20 cellular contexts compared by ENCODE assay signal in the genomic region with DNA sequence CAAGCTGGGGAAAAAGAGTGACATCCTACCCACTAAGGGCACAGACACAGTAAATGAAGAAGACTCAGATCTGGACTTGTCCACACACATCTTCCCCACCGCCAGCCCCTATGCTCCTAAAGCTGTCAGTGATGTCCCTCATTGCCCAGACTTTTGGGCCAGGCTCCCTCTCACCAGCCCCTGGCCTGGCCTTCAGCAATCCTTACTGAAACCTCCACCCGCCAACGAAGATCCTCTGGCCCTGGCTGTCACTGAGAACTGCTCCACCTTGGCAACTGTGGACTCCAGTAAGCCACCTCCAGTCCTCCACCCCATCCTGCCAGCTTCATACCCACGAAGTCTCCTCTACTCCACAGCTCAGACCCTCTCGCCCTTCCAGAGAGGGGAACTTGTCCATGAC. TPM values are rescaled to one million over a fixed set of nuclear protein-coding genes. Genes with fewer than 3 reads are reported as not detected.
"Had no signal": no experiment of that assay in that cellular context is flagged by ENCODE, and none has a peak within 500 bp of the region (broad histone marks: within the 10 kb centered on the region; RNA-seq: fewer than 3 reads in every experiment).

No MANE protein-coding gene starts in this region.

- H3K4me3 Mint-ChIP-seq: memory B cell; mesothelial cell of epicardium; natural killer cell treated with Interleukin-12 subunit alpha and Interleukin-12 subunit beta and Interleukin-15 and Interleukin-18, amount 100 ng/mL, for 72 hours; stimulated activated memory B cell treated with anti-CD40 and anti-IgM and Interleukin-4, amounts not matched to agents 10 μg/mL and 1 μg/mL and 100 μg/mL, for 72 hours; stimulated activated naive CD8-positive, alpha-beta T cell treated with anti-CD3 and anti-CD28 coated beads, Interleukin-15, Interleukin-2, amounts not matched to agents 100 ng/mL and 50 ng/mL, for 24 hours had no signal

- H3K27me3 Mint-ChIP-seq: stimulated activated naive CD8-positive, alpha-beta T cell treated with anti-CD3 and anti-CD28 coated beads, Interleukin-15, Interleukin-2, amounts not matched to agents 100 ng/mL and 50 ng/mL, for 24 hours had no signal

- DNase-seq: cortex of kidney; effector memory CD4-positive, alpha-beta T cell; gastrocnemius medialis; heart right ventricle; hypothalamus; psoas muscle; retina; right lobe of liver; stimulated activated CD4-positive, alpha-beta T cell treated with anti-CD3 and anti-CD28 coated beads, Interleukin-15, amount 100 ng/mL, for 24 hours; stimulated activated CD4-positive, alpha-beta T cell treated with anti-CD3 and anti-CD28 coated beads, Interleukin-1b, Interleukin-23, amount 100 ng/mL, for 48 hours; stimulated activated CD4-positive, alpha-beta T cell treated with anti-CD3 and anti-CD28 coated beads, Interleukin-4, amount 100 ng/mL, for 24 hours; tibial artery; upper lobe of right lung had no signal

- ATAC-seq: gastrocnemius medialis; heart right ventricle; left lobe of liver; natural killer cell treated with Interleukin-12 subunit alpha and Interleukin-12 subunit beta and Interleukin-15 and Interleukin-18, amount 100 ng/mL, for 72 hours; psoas muscle; right lobe of liver; stimulated activated memory B cell treated with anti-CD40 and anti-IgM and Interleukin-4, amounts not matched to agents 10 μg/mL and 1 μg/mL and 100 μg/mL, for 72 hours; upper lobe of right lung had no signal

- H3K9me3 Mint-ChIP-seq: memory B cell; mesothelial cell of epicardium; natural killer cell treated with Interleukin-12 subunit alpha and Interleukin-12 subunit beta and Interleukin-15 and Interleukin-18, amount 100 ng/mL, for 72 hours; stimulated activated memory B cell treated with anti-CD40 and anti-IgM and Interleukin-4, amounts not matched to agents 10 μg/mL and 1 μg/mL and 100 μg/mL, for 72 hours; stimulated activated naive CD8-positive, alpha-beta T cell treated with anti-CD3 and anti-CD28 coated beads, Interleukin-15, Interleukin-2, amounts not matched to agents 100 ng/mL and 50 ng/mL, for 24 hours had no signal

- H3K36me3 Mint-ChIP-seq: memory B cell; mesothelial cell of epicardium; natural killer cell treated with Interleukin-12 subunit alpha and Interleukin-12 subunit beta and Interleukin-15 and Interleukin-18, amount 100 ng/mL, for 72 hours; stimulated activated memory B cell treated with anti-CD40 and anti-IgM and Interleukin-4, amounts not matched to agents 10 μg/mL and 1 μg/mL and 100 μg/mL, for 72 hours had no signal

- H3K27ac Mint-ChIP-seq: memory B cell; mesothelial cell of epicardium; natural killer cell treated with Interleukin-12 subunit alpha and Interleukin-12 subunit beta and Interleukin-15 and Interleukin-18, amount 100 ng/mL, for 72 hours; stimulated activated memory B cell treated with anti-CD40 and anti-IgM and Interleukin-4, amounts not matched to agents 10 μg/mL and 1 μg/mL and 100 μg/mL, for 72 hours; stimulated activated naive CD8-positive, alpha-beta T cell treated with anti-CD3 and anti-CD28 coated beads, Interleukin-15, Interleukin-2, amounts not matched to agents 100 ng/mL and 50 ng/mL, for 24 hours had no signal

RNA-seq across cellular contexts. Expression of a gene that starts 23.3 kb away (rescaled TPM):
- total RNA-seq: vagina had no signal
